ENCODE assay signal across 2 cellular contexts in the genomic region with DNA sequence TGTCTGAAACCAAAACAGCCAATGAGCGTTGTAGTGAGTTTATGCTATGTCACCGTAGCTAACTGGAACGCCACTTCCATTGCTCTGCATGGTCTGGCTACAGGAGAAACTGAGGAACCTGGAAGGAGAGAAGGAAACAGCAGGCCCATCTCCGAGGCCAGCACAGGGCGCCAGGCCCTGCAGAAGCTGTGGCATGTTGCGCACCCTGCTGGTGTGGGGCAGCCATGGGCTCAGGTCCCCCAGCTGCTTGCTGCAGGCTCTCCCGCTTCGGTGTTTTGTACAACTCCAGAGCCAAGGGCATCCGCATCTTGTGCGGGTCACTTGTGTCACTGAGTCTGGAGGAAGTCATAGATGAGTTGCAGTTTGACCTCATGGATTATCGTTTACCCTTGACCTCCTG.
TF ChIP-seq lines count a peak whose summit lies in the region.

No MANE protein-coding gene starts in this region.

TF ChIP-seq in GM23338, 12 proteins besides CTCF, POLR2A, EP300 and RAD21 (continued from another document):
- TF ChIP-seq, protein P1, sequence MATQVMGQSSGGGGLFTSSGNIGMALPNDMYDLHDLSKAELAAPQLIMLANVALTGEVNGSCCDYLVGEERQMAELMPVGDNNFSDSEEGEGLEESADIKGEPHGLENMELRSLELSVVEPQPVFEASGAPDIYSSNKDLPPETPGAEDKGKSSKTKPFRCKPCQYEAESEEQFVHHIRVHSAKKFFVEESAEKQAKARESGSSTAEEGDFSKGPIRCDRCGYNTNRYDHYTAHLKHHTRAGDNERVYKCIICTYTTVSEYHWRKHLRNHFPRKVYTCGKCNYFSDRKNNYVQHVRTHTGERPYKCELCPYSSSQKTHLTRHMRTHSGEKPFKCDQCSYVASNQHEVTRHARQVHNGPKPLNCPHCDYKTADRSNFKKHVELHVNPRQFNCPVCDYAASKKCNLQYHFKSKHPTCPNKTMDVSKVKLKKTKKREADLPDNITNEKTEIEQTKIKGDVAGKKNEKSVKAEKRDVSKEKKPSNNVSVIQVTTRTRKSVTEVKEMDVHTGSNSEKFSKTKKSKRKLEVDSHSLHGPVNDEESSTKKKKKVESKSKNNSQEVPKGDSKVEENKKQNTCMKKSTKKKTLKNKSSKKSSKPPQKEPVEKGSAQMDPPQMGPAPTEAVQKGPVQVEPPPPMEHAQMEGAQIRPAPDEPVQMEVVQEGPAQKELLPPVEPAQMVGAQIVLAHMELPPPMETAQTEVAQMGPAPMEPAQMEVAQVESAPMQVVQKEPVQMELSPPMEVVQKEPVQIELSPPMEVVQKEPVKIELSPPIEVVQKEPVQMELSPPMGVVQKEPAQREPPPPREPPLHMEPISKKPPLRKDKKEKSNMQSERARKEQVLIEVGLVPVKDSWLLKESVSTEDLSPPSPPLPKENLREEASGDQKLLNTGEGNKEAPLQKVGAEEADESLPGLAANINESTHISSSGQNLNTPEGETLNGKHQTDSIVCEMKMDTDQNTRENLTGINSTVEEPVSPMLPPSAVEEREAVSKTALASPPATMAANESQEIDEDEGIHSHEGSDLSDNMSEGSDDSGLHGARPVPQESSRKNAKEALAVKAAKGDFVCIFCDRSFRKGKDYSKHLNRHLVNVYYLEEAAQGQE (IDR thresholded peaks at IDR 0.05; ENCODE audit: unreplicated experiment) = no peak
- no peak for TF ChIP-seq JUNB (IDR thresholded peaks at IDR 0.05; ENCODE audit: unreplicated experiment)
- TF ChIP-seq ZNF114 (CRISPR knock-in tag; IDR thresholded peaks at IDR 0.05) = no peak
- no peak for TF ChIP-seq ZNF331 (CRISPR knock-in tag; IDR thresholded peaks at IDR 0.05; ENCODE audit: low read depth)
- TF ChIP-seq, protein P2, sequence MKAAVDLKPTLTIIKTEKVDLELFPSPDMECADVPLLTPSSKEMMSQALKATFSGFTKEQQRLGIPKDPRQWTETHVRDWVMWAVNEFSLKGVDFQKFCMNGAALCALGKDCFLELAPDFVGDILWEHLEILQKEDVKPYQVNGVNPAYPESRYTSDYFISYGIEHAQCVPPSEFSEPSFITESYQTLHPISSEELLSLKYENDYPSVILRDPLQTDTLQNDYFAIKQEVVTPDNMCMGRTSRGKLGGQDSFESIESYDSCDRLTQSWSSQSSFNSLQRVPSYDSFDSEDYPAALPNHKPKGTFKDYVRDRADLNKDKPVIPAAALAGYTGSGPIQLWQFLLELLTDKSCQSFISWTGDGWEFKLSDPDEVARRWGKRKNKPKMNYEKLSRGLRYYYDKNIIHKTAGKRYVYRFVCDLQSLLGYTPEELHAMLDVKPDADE (IDR thresholded peaks at IDR 0.05) = no peak
- TF ChIP-seq EZH2 (IDR thresholded peaks at IDR 0.05; ENCODE audit: low read depth, unreplicated experiment) = no peak
- no peak for TF ChIP-seq CREB1 (CRISPR knock-in tag; IDR thresholded peaks at IDR 0.05; ENCODE audit: low read depth)
- TF ChIP-seq, protein P3, sequence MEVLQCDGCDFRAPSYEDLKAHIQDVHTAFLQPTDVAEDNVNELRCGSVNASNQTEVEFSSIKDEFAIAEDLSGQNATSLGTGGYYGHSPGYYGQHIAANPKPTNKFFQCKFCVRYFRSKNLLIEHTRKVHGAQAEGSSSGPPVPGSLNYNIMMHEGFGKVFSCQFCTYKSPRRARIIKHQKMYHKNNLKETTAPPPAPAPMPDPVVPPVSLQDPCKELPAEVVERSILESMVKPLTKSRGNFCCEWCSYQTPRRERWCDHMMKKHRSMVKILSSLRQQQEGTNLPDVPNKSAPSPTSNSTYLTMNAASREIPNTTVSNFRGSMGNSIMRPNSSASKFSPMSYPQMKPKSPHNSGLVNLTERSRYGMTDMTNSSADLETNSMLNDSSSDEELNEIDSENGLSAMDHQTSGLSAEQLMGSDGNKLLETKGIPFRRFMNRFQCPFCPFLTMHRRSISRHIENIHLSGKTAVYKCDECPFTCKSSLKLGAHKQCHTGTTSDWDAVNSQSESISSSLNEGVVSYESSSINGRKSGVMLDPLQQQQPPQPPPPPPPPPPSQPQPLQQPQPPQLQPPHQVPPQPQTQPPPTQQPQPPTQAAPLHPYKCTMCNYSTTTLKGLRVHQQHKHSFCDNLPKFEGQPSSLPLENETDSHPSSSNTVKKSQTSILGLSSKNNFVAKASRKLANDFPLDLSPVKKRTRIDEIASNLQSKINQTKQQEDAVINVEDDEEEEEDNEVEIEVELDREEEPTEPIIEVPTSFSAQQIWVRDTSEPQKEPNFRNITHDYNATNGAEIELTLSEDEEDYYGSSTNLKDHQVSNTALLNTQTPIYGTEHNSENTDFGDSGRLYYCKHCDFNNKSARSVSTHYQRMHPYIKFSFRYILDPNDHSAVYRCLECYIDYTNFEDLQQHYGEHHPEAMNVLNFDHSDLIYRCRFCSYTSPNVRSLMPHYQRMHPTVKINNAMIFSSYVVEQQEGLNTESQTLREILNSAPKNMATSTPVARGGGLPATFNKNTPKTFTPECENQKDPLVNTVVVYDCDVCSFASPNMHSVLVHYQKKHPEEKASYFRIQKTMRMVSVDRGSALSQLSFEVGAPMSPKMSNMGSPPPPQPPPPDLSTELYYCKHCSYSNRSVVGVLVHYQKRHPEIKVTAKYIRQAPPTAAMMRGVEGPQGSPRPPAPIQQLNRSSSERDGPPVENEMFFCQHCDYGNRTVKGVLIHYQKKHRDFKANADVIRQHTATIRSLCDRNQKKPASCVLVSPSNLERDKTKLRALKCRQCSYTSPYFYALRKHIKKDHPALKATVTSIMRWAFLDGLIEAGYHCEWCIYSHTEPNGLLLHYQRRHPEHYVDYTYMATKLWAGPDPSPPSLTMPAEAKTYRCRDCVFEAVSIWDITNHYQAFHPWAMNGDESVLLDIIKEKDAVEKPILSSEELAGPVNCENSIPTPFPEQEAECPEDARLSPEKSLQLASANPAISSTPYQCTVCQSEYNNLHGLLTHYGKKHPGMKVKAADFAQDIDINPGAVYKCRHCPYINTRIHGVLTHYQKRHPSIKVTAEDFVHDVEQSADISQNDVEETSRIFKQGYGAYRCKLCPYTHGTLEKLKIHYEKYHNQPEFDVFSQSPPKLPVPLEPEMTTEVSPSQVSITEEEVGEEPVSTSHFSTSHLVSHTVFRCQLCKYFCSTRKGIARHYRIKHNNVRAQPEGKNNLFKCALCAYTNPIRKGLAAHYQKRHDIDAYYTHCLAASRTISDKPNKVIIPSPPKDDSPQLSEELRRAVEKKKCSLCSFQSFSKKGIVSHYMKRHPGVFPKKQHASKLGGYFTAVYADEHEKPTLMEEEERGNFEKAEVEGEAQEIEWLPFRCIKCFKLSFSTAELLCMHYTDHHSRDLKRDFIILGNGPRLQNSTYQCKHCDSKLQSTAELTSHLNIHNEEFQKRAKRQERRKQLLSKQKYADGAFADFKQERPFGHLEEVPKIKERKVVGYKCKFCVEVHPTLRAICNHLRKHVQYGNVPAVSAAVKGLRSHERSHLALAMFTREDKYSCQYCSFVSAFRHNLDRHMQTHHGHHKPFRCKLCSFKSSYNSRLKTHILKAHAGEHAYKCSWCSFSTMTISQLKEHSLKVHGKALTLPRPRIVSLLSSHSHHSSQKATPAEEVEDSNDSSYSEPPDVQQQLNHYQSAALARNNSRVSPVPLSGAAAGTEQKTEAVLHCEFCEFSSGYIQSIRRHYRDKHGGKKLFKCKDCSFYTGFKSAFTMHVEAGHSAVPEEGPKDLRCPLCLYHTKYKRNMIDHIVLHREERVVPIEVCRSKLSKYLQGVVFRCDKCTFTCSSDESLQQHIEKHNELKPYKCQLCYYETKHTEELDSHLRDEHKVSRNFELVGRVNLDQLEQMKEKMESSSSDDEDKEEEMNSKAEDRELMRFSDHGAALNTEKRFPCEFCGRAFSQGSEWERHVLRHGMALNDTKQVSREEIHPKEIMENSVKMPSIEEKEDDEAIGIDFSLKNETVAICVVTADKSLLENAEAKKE (CRISPR knock-in tag; IDR thresholded peaks at IDR 0.05) = no peak
- TF ChIP-seq STAT1 (IDR thresholded peaks at IDR 0.05; ENCODE audit: unreplicated experiment) = no peak

TF ChIP-seq in SK-N-SH treated with all-trans-retinoic acid at 6 μM for 48 hours, 23 proteins besides CTCF, POLR2A, EP300 and RAD21 (continued from another document):
- TF ChIP-seq, protein P4, sequence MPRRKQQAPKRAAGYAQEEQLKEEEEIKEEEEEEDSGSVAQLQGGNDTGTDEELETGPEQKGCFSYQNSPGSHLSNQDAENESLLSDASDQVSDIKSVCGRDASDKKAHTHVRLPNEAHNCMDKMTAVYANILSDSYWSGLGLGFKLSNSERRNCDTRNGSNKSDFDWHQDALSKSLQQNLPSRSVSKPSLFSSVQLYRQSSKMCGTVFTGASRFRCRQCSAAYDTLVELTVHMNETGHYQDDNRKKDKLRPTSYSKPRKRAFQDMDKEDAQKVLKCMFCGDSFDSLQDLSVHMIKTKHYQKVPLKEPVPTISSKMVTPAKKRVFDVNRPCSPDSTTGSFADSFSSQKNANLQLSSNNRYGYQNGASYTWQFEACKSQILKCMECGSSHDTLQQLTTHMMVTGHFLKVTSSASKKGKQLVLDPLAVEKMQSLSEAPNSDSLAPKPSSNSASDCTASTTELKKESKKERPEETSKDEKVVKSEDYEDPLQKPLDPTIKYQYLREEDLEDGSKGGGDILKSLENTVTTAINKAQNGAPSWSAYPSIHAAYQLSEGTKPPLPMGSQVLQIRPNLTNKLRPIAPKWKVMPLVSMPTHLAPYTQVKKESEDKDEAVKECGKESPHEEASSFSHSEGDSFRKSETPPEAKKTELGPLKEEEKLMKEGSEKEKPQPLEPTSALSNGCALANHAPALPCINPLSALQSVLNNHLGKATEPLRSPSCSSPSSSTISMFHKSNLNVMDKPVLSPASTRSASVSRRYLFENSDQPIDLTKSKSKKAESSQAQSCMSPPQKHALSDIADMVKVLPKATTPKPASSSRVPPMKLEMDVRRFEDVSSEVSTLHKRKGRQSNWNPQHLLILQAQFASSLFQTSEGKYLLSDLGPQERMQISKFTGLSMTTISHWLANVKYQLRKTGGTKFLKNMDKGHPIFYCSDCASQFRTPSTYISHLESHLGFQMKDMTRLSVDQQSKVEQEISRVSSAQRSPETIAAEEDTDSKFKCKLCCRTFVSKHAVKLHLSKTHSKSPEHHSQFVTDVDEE (CRISPR knock-in tag; IDR thresholded peaks at IDR 0.05) = no peak
- TF ChIP-seq ZNF565 (CRISPR knock-in tag; conservative IDR thresholded peaks at IDR 0.05; ENCODE audit: low read depth) (no peak), CSDC2 (CRISPR knock-in tag; IDR thresholded peaks at IDR 0.05) (no peak)
